In the genomic region with DNA sequence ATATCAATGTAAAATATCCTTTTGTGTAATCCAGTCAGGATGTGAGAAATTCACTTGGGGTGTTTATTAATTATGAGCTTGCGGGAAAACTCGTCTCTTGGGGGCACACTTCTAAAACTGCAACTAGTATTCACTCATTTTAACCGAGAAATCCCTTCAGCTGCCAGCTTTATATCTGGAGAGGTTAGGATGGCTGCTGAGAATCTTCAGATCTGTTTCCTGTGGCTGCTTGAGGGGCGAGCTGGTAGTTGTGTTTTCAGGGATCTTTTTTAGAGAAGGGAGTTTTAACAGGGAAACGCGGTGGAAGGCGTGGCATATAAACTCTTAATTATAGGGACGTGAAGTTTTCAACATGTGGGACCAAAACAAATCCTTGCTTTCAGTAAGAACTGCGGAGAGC, we compare ENCODE assay signal across 8 cellular contexts. TPM values are rescaled to one million over a fixed set of nuclear protein-coding genes. Genes with fewer than 3 reads are reported as not detected.
DNase-seq lines count a peak whose midpoint lies in the region; ATAC-seq, FAIRE-seq and TF ChIP-seq lines count a peak whose summit lies in the region.

No MANE protein-coding gene starts in this region.

- peaks cover 10% of the 10 kb centered on the region for H3K23me2 ChIP-seq in H1 (ENCODE audit: low read depth, low read length)

- H3K36me3 ChIP-seq in GM06990 (ENCODE audit: control insufficient read depth, insufficient read depth, low read length) (no peaks in the 10 kb centered on the region), H1 (ENCODE audit: control insufficient read depth in 2 of 4, insufficient read depth in 4 of 4, low read length in 3 of 4) (no peaks in the 10 kb centered on the region)
- H3K36me3 ChIP-seq in naive thymus-derived CD4-positive, alpha-beta T cell (ENCODE audit: control insufficient read depth in 2 of 3, insufficient read depth in 3 of 3, low read length in 3 of 3), result no peaks in the 10 kb centered on the region

- no peak for ATAC-seq in naive thymus-derived CD4-positive, alpha-beta T cell
- ATAC-seq in HG03469 (IDR thresholded peaks at IDR 0.05; ENCODE audit: unreplicated experiment), result no peak
- no peak for ATAC-seq in HG03159 (IDR thresholded peaks at IDR 0.05; ENCODE audit: unreplicated experiment)
- no peak for ATAC-seq in HG03196 (IDR thresholded peaks at IDR 0.05; ENCODE audit: unreplicated experiment)
- no peak for ATAC-seq in HG02840 (IDR thresholded peaks at IDR 0.05; ENCODE audit: low FRiP score, unreplicated experiment)

- H3K9me3 ChIP-seq in H1 (ENCODE audit: insufficient read depth in 2 of 2, low read depth in 1 of 2, low read length in 1 of 2), result no peaks in the 10 kb centered on the region
- no peaks in the 10 kb centered on the region for H3K9me3 ChIP-seq in naive thymus-derived CD4-positive, alpha-beta T cell (ENCODE audit: control insufficient read depth in 2 of 3, low read length in 3 of 3)

- no peak overlapping the region for H2BK20ac ChIP-seq in H1 (ENCODE audit: low read length)

- no peak overlapping the region for H2BK15ac ChIP-seq in H1 (ENCODE audit: low read length)

- peak overlapping the region; percentile 73 to 91 for H3K4me2 ChIP-seq in H1 (ENCODE audit: insufficient read depth in 1 of 2, low read depth in 2 of 2, low read length in 2 of 2)

- H3K27me3 Mint-ChIP-seq in naive thymus-derived CD4-positive, alpha-beta T cell, result peaks cover 0 to 33% (median 0%) of the 10 kb centered on the region in 5 donors

- no peak overlapping the region for H4K5ac ChIP-seq in H1 (ENCODE audit: insufficient read length, low read depth, low read length)

- H3K9me3 Mint-ChIP-seq in naive thymus-derived CD4-positive, alpha-beta T cell, result no peaks in the 10 kb centered on the region

- H3K27me3 ChIP-seq in GM06990 (replicated peaks; ENCODE audit: control insufficient read depth, insufficient read depth, low read length) (no peaks in the 10 kb centered on the region), H1 (replicated peaks in 1 of 4; ENCODE audit: control insufficient read depth in 3 of 4, extremely low read depth in 1 of 4, insufficient read depth in 3 of 4, low read length in 3 of 4) (peaks cover 0 to 3% (median under 1%) of the 10 kb centered on the region in 4 experiments; a peak in 2 of 7 replicates)
- H3K27me3 ChIP-seq in naive thymus-derived CD4-positive, alpha-beta T cell (ENCODE audit: control insufficient read depth in 2 of 2, insufficient read depth in 2 of 2, low read length in 2 of 2), result no peaks in the 10 kb centered on the region

- intact Hi-C loops in naive thymus-derived CD4-positive, alpha-beta T cell (cut with micrococcal nuclease), result loop anchor here (1.0 to 10.0 kb wide), 19 partner anchors 9 to 1410 kb away; partner anchors contain the start of genes CCDC91 (in 2 of the 2), FGFR1OP2 (in 2 of the 2), ITPR2 (in 2 of the 2) and KLHL42 (in 2 of the 2)

- no peak overlapping the region for H2BK5ac ChIP-seq in H1 (ENCODE audit: low read depth, low read length)

- no peak for TF ChIP-seq POLR2A in H1 (IDR thresholded peaks at IDR 0.05; ENCODE audit: control extremely low read depth in 1 of 2, low read depth in 2 of 2, low read length in 2 of 2)

- TF ChIP-seq EP300 in H1 (IDR thresholded peaks at IDR 0.05; ENCODE audit: borderline replicate concordance in 1 of 2, low read depth in 2 of 2, low read length in 2 of 2), result no peak

- no peak overlapping the region for H2BK120ac ChIP-seq in H1 (replicated peaks; ENCODE audit: low read depth, low read length)

- peak overlapping the region in 8 of 9 donors; percentile 0 to 99 (median 90) for H3K27ac Mint-ChIP-seq in naive thymus-derived CD4-positive, alpha-beta T cell

- TF ChIP-seq CTCF in GM06990 (IDR thresholded peaks at IDR 0.05; ENCODE audit: insufficient read depth, low read length, poor library complexity, severe bottlenecking), result peak; percentile 21
- TF ChIP-seq CTCF in H1 (IDR thresholded peaks at IDR 0.05; ENCODE audit: control extremely low read depth in 1 of 3, insufficient read depth in 1 of 3, low read depth in 1 of 3, low read length in 3 of 3), result no peak

- peak overlapping the region; percentile 71 for H3K4me3 ChIP-seq in GM06990 (replicated peaks; ENCODE audit: low read depth, low read length)
- H3K4me3 ChIP-seq in H1 (ENCODE audit: extremely low read depth in 1 of 4, insufficient read depth in 2 of 4, low read depth in 3 of 4, low read length in 4 of 4), result peak overlapping the region; percentile 63 to 86 (median 77); a peak in 7 of 8 replicates
- peak overlapping the region; percentile 5 for H3K4me3 ChIP-seq in naive thymus-derived CD4-positive, alpha-beta T cell (ENCODE audit: low read length)

- no peak for TF ChIP-seq RAD21 in H1 (IDR thresholded peaks at IDR 0.05 in 1 of 2, conservative IDR thresholded peaks at IDR 0.05 in 1 of 2; ENCODE audit: low read depth in 2 of 2, low read length in 2 of 2)

- H3K18ac ChIP-seq in H1 (ENCODE audit: extremely low read depth, low read length), result no peak overlapping the region

- no peak overlapping the region for H2AFZ ChIP-seq in H1 (ENCODE audit: low read length)

- H3K4me1 Mint-ChIP-seq in naive thymus-derived CD4-positive, alpha-beta T cell, result peaks cover 12 to 43% (median 28%) of the 10 kb centered on the region in 7 donors

- H3K23ac ChIP-seq in H1 (ENCODE audit: insufficient read length), result no peak overlapping the region

- CTCF ChIA-PET in H1 (lab: Charles Lee; ENCODE audit: partially characterized antibody), result interaction anchor here (1.0 to 1.2 kb wide), 2 partner anchors 36 to 99 kb away, joined by 3 to 4 read pairs; no protein-coding TSS in a partner anchor
- CTCF ChIA-PET in naive thymus-derived CD4-positive, alpha-beta T cell (lab: Charles Lee), result no interaction called here

- H3K4ac ChIP-seq in H1 (replicated peaks; ENCODE audit: insufficient read length, low read depth, low read length), result no peak overlapping the region

- no peak for FAIRE-seq in H1 (lab: Jason Lieb, UNC)

- no peaks in the 10 kb centered on the region for H3K79me1 ChIP-seq in H1 (ENCODE audit: low read depth, low read length)

- H3K36me3 Mint-ChIP-seq in naive thymus-derived CD4-positive, alpha-beta T cell, result peaks cover 0 to 4% (median 0%) of the 10 kb centered on the region in 5 donors

- H3K9ac ChIP-seq in H1 (replicated peaks in 1 of 4; ENCODE audit: extremely low read depth in 1 of 4, low read depth in 3 of 4, low read length in 3 of 4), result no peak overlapping the region; a peak in 1 of 7 replicates

- WGBS in H1 (ENCODE audit: extremely low coverage in 1 of 2, insufficient coverage in 1 of 2, insufficient read length in 1 of 2, insufficient replicate concordance in 2 of 2, low coverage in 1 of 2, low lambda C conversion rate in 2 of 2, missing lambda C conversion rate in 1 of 2), 2 experiments, result 4% methylated on average over 9 of the region's 9 CpGs; no CpG with 5 or more reads in 1 of the 2 experiments

- H2AK5ac ChIP-seq in H1 (ENCODE audit: low read depth, low read length), result no peak overlapping the region

- peaks cover 3% of the 10 kb centered on the region in 2 experiments for H4K20me1 ChIP-seq in H1 (replicated peaks in 1 of 2; ENCODE audit: control insufficient read depth in 1 of 2, insufficient read depth in 2 of 2, low read length in 2 of 2)

- H3K56ac ChIP-seq in H1 (replicated peaks; ENCODE audit: insufficient read length, low read depth, low read length), result no peak overlapping the region

- H3K14ac ChIP-seq in H1 (ENCODE audit: insufficient read length), result no peak overlapping the region

- H3K4me3 Mint-ChIP-seq in naive thymus-derived CD4-positive, alpha-beta T cell, result peak overlapping the region; percentile 95 to 99 (median 98)

- no peak overlapping the region for H4K91ac ChIP-seq in H1 (replicated peaks; ENCODE audit: insufficient read length, low read length)

- H3K79me2 ChIP-seq in H1 (ENCODE audit: control insufficient read depth in 1 of 2, insufficient read depth in 2 of 2, low read length in 2 of 2), result peaks cover 0 to 21% of the 10 kb centered on the region in 2 experiments; a peak in 2 of 4 replicates

- DNase-seq in GM06990 (ENCODE audit: extremely low read depth, insufficient read length) (no peak), OCI-M1 (lab: John Stamatoyannopoulos, UW) (peak; percentile 57), H1 (ENCODE audit: low read depth in 1 of 2, low spot score in 2 of 2) (no peak)
- no peak for DNase-seq in naive thymus-derived CD4-positive, alpha-beta T cell

- POLR2A ChIA-PET in H1 (lab: Charles Lee; ENCODE audit: partially characterized antibody), result interaction anchor here (1.2 to 3.9 kb wide), 7 partner anchors 11 to 191 kb away, joined by 3 to 18 read pairs (median 9); no protein-coding TSS in a partner anchor
- POLR2A ChIA-PET in naive thymus-derived CD4-positive, alpha-beta T cell (lab: Charles Lee), result no interaction called here

- H3K27ac ChIP-seq in H1 (ENCODE audit: low read depth, low read length), result no peak overlapping the region
- no peak overlapping the region for H3K27ac ChIP-seq in naive thymus-derived CD4-positive, alpha-beta T cell (ENCODE audit: low read depth, low read length)

- peaks cover 4 to 12% (median 11%) of the 10 kb centered on the region in 4 experiments for H3K4me1 ChIP-seq in H1 (replicated peaks in 1 of 4; ENCODE audit: control insufficient read depth in 3 of 4, insufficient read depth in 4 of 4, low read length in 3 of 4)
- peaks cover 5 to 7% of the 10 kb centered on the region in 2 donors for H3K4me1 ChIP-seq in naive thymus-derived CD4-positive, alpha-beta T cell (ENCODE audit: control insufficient read depth in 2 of 2, insufficient read depth in 2 of 2, low read length in 2 of 2)

- no peak overlapping the region for H2BK12ac ChIP-seq in H1 (ENCODE audit: low read depth, low read length)

- H4K8ac ChIP-seq in H1 (ENCODE audit: extremely low read depth, insufficient read depth, low read length), result no peak overlapping the region

TF ChIP-seq in H1, 55 proteins besides CTCF, POLR2A, EP300 and RAD21:
- no peak for TF ChIP-seq NANOG (IDR thresholded peaks at IDR 0.05; ENCODE audit: insufficient read depth, low read depth, low read length, poor library complexity, severe bottlenecking)

RNA-seq across cellular contexts. Expression of gene PPFIBP1, which starts 0.8 kb away (rescaled TPM):
- total RNA-seq in H1 (2021; fragmentation: NEBNext Ultra II Directional; extraction: Animal tissue kit (Norgen Biotek cat#: 25700)), result 25.7 and 31.3 TPM in 2 replicates
- polyA plus RNA-seq in H1 (2011; rRNA removed), result 7.0 and 7.7 TPM in 2 replicates
- 10.5 TPM for polyA plus RNA-seq in H1 (2011; cell fraction: cytosol; rRNA removed)
- polyA plus RNA-seq in H1 (2011; cell fraction: nucleus; rRNA removed), result 13.1 TPM
- 13.3 to 25.3 TPM (median 16.2 TPM) in 4 replicates for polyA plus RNA-seq in H1 (2012, experiment 1 of 2)
- 1.7 TPM for polyA plus RNA-seq in H1 (2012, experiment 2 of 2)
- polyA plus RNA-seq in H1 (2013, experiment 1 of 2), result 9.3 TPM
- polyA plus RNA-seq in H1 (2013, experiment 2 of 2), result 8.9 TPM
- 37.1 and 46.1 TPM in 2 replicates for polyA minus RNA-seq in H1 (2011; rRNA and poly(A)+ RNA removed)
- polyA minus RNA-seq in H1 (2011; cell fraction: cytosol; rRNA and poly(A)+ RNA removed), result 15.6 TPM
- polyA minus RNA-seq in H1 (2011; cell fraction: nucleus; rRNA and poly(A)+ RNA removed), result 32.5 TPM
- total RNA-seq in naive thymus-derived CD4-positive, alpha-beta T cell, result 10 to 100 TPM in 1 of 5 experiments, 1 to 10 TPM in 4; 3.3 to 29.2 (median 7.5) TPM
- 1 to 10 TPM; 2.7 to 3.4 TPM for polyA plus RNA-seq in naive thymus-derived CD4-positive, alpha-beta T cell

Comparison
In these comparisons a context has a peak if more than half of its experiments do, and no peak if none do; other contexts are left out.
1. H3K4me3 ChIP-seq: peak in every context shown above with its lines; median percentile 77 in H1; 71 in GM06990; 5 in naive thymus-derived CD4-positive, alpha-beta T cell.